8 cellular contexts compared by ENCODE assay signal in genomic region chr7:32937344-32938174, GRCh38.
DNase-seq lines count a peak whose midpoint lies in the region; ATAC-seq lines count a peak whose summit lies in the region.

No MANE protein-coding gene starts in this region.

- ATAC-seq in GM21825 (IDR thresholded peaks at IDR 0.05; ENCODE audit: unreplicated experiment), result no peak
- ATAC-seq in HG03097 (IDR thresholded peaks at IDR 0.05; ENCODE audit: low FRiP score, unreplicated experiment), result no peak
- ATAC-seq in HG02678 (IDR thresholded peaks at IDR 0.05; ENCODE audit: unreplicated experiment), result no peak

- DNase-seq in AG20443 (ENCODE audit: low spot score) (peak; percentile 34), NCI-H1105 (lab: John Stamatoyannopoulos, UW) (peak; percentile 63), cerebellar cortex (ENCODE audit: low spot score) (peak; percentile 27), medulla oblongata (ENCODE audit: extremely low spot score) (peak; percentile 32), DMS114 treated with DMSO at 0.1 percent for 48 hours (lab: John Stamatoyannopoulos, UW; ENCODE audit: unreplicated experiment) (no peak)
